11 cellular contexts compared by ENCODE assay signal in genomic region chr12:124125472-124125871, GRCh38.
DNase-seq lines count a peak whose midpoint lies in the region; ATAC-seq and TF ChIP-seq lines count a peak whose summit lies in the region.
"Had no signal": no experiment of that assay in that cellular context is flagged by ENCODE, and none has a peak within 500 bp of the region (broad histone marks: within the 10 kb centered on the region; RNA-seq: fewer than 3 reads in every experiment).

No MANE protein-coding gene starts in this region.

- peak; percentile 52 for DNase-seq in GM10266 (ENCODE audit: extremely low spot score)
- DNase-seq in GM20000 (ENCODE audit: low spot score), result peak; percentile 66
- DNase-seq in RWPE2 (ENCODE audit: low spot score), result no peak
- DNase-seq in HT-29 (ENCODE audit: low spot score), result no peak
- DNase-seq in amniotic stem cell (lab: John Stamatoyannopoulos, UW), result no peak
- no peak for DNase-seq in stimulated activated naive CD8-positive, alpha-beta T cell treated with anti-CD3 and anti-CD28 coated beads, Interleukin-15, amount 100 ng/mL, for 72 hours
- DNase-seq: Caco-2, kidney had no signal

- no peaks in the 10 kb centered on the region for H3K27me3 ChIP-seq in RWPE2 (ENCODE audit: insufficient read depth, poor library complexity, severe bottlenecking)

- no peaks in the 10 kb centered on the region for H3K9me3 ChIP-seq in RWPE2 (ENCODE audit: severe bottlenecking)
- H3K9me3 ChIP-seq: Caco-2 had no signal

- no peaks in the 10 kb centered on the region for H3K27me3 Mint-ChIP-seq in stimulated activated naive CD8-positive, alpha-beta T cell treated with anti-CD3 and anti-CD28 coated beads, Interleukin-15, amount 100 ng/mL, for 72 hours

- no peaks in the 10 kb centered on the region for H3K4me1 Mint-ChIP-seq in stimulated activated naive CD8-positive, alpha-beta T cell treated with anti-CD3 and anti-CD28 coated beads, Interleukin-15, amount 100 ng/mL, for 72 hours
- H3K4me1 Mint-ChIP-seq: central memory CD8-positive, alpha-beta T cell had no signal

- ATAC-seq in HG03378 (IDR thresholded peaks at IDR 0.05; ENCODE audit: unreplicated experiment), result peak; percentile 85
- peak; percentile 86 for ATAC-seq in RWPE2 (ENCODE audit: low read depth)
- no peak for ATAC-seq in SK-N-SH treated with all-trans-retinoic acid at 6 μM for 48 hours
- ATAC-seq in stimulated activated naive CD8-positive, alpha-beta T cell treated with anti-CD3 and anti-CD28 coated beads, Interleukin-15, amount 100 ng/mL, for 72 hours, result no peak

- no peaks in the 10 kb centered on the region for H3K36me3 ChIP-seq in RWPE2 (ENCODE audit: low read depth)

- no peaks in the 10 kb centered on the region for H3K9me3 Mint-ChIP-seq in stimulated activated naive CD8-positive, alpha-beta T cell treated with anti-CD3 and anti-CD28 coated beads, Interleukin-15, amount 100 ng/mL, for 72 hours
- H3K9me3 Mint-ChIP-seq: central memory CD8-positive, alpha-beta T cell had no signal

- TF ChIP-seq CTCF in GM10266 (IDR thresholded peaks at IDR 0.05; ENCODE audit: control insufficient read depth, insufficient read depth, low read depth, missing control alignments) (no peak), GM20000 (IDR thresholded peaks at IDR 0.05; ENCODE audit: extremely low read depth, missing control alignments) (no peak), RWPE2 (IDR thresholded peaks at IDR 0.05; ENCODE audit: poor library complexity, severe bottlenecking) (no peak)

- H3K4me1 ChIP-seq in RWPE2 (ENCODE audit: insufficient read depth, poor library complexity, severe bottlenecking), result peaks cover 10% of the 10 kb centered on the region

- no peak overlapping the region for H3K4me3 ChIP-seq in RWPE2 (ENCODE audit: severe bottlenecking)

- no peak overlapping the region for H3K27ac Mint-ChIP-seq in stimulated activated naive CD8-positive, alpha-beta T cell treated with anti-CD3 and anti-CD28 coated beads, Interleukin-15, amount 100 ng/mL, for 72 hours

- H3K27ac ChIP-seq in RWPE2 (ENCODE audit: poor library complexity, severe bottlenecking), result peak overlapping the region; percentile 30

- H3K4me3 Mint-ChIP-seq in stimulated activated naive CD8-positive, alpha-beta T cell treated with anti-CD3 and anti-CD28 coated beads, Interleukin-15, amount 100 ng/mL, for 72 hours, result no peak overlapping the region
- H3K4me3 Mint-ChIP-seq: central memory CD8-positive, alpha-beta T cell had no signal

TF ChIP-seq in SK-N-SH treated with all-trans-retinoic acid at 6 μM for 48 hours, 23 proteins besides CTCF, POLR2A, EP300 and RAD21:
- TF ChIP-seq POU6F1 (CRISPR knock-in tag; IDR thresholded peaks at IDR 0.05; ENCODE audit: borderline replicate concordance, low read depth) (no peak), CREB5 (CRISPR knock-in tag; IDR thresholded peaks at IDR 0.05; ENCODE audit: low read depth) (no peak), CSDC2 (CRISPR knock-in tag; IDR thresholded peaks at IDR 0.05) (no peak)
TF ChIP-seq in SK-N-SH treated with all-trans-retinoic acid at 6 μM for 48 hours: peak in this region for 0.

Comparison
In these comparisons a context has a peak if more than half of its experiments do, and no peak if none do; other contexts are left out.
1. DNase-seq: peak in GM10266 (single experiment) and GM20000 (single experiment); none in RWPE2 (single experiment), HT-29 (single experiment), amniotic stem cell (single experiment) and stimulated activated naive CD8-positive, alpha-beta T cell treated with anti-CD3 and anti-CD28 coated beads, Interleukin-15, amount 100 ng/mL, for 72 hours (0 of 2).
2. ATAC-seq: peak in HG03378 (single experiment) and RWPE2 (single experiment); none in SK-N-SH treated with all-trans-retinoic acid at 6 μM for 48 hours (single experiment) and stimulated activated naive CD8-positive, alpha-beta T cell treated with anti-CD3 and anti-CD28 coated beads, Interleukin-15, amount 100 ng/mL, for 72 hours (single experiment).